In genomic region chr6:38443750-38444149, GRCh38 we compare ENCODE assay signal across 14 cellular contexts.
DNase-seq lines count a peak whose midpoint lies in the region; ATAC-seq and TF ChIP-seq lines count a peak whose summit lies in the region.
"Had no signal": no experiment of that assay in that cellular context is flagged by ENCODE, and none has a peak within 500 bp of the region (broad histone marks: within the 10 kb centered on the region; RNA-seq: fewer than 3 reads in every experiment).

No MANE protein-coding gene starts in this region.

- peak overlapping the region; percentile 21 for H3K4me3 Mint-ChIP-seq in dendritic cell treated with granulocyte-macrophage colony-stimulating factor and Interleukin-4, amounts not matched to agents 40 ng/mL and 50 ng/mL, for 4 days
- H3K4me3 Mint-ChIP-seq: activated B cell treated with CpG ODN at 0.5 μM for 24 hours had no signal

- H3K27ac ChIP-seq in smooth muscle cell (ENCODE audit: low read depth), result peak overlapping the region; percentile 22
- H3K27ac ChIP-seq: 22Rv1, Peyer's patch, sigmoid colon, thoracic aorta had no signal

- H3K4me2 ChIP-seq in smooth muscle cell, result peak overlapping the region; percentile 34

- no peaks in the 10 kb centered on the region for H3K9me3 ChIP-seq in smooth muscle cell (replicated peaks; ENCODE audit: low read depth)
- H3K9me3 ChIP-seq: Peyer's patch, sigmoid colon, thoracic aorta had no signal

- H3K27me3 ChIP-seq in smooth muscle cell (ENCODE audit: low read depth), result no peaks in the 10 kb centered on the region
- H3K27me3 ChIP-seq: Peyer's patch, sigmoid colon had no signal

- H3K4me1 ChIP-seq in smooth muscle cell (ENCODE audit: low read depth), result peaks cover 14% of the 10 kb centered on the region
- H3K4me1 ChIP-seq: Peyer's patch, sigmoid colon had no signal

- no peaks in the 10 kb centered on the region for H3K36me3 ChIP-seq in smooth muscle cell (ENCODE audit: low read depth)
- H3K36me3 ChIP-seq: Peyer's patch, sigmoid colon, thoracic aorta had no signal

- DNase-seq in SIG-M5 treated with dmso at 0.1 percent for 504 hours (lab: John Stamatoyannopoulos, UW; ENCODE audit: unreplicated experiment), result peak; percentile 49
- DNase-seq in SIG-M5 (lab: John Stamatoyannopoulos, UW), result no peak
- DNase-seq in SK-N-DZ (ENCODE audit: low spot score), result peak; percentile 4
- no peak for DNase-seq in smooth muscle cell (lab: John Stamatoyannopoulos, UW; ENCODE audit: unreplicated experiment)
- no peak for DNase-seq in stimulated activated naive CD4-positive, alpha-beta T cell treated with Interleukin-2 at 50 U/mL for 16 hours (lab: John Stamatoyannopoulos, UW)
- DNase-seq in Kasumi-1 (lab: John Stamatoyannopoulos, UW), result no peak
- DNase-seq: activated B cell treated with CpG ODN at 0.5 μM for 24 hours; activated effector memory CD4-positive, alpha-beta T cell treated with Interleukin-2 at 50 U/mL for 16 hours; Peyer's patch; sigmoid colon had no signal

- H2AFZ ChIP-seq in smooth muscle cell (ENCODE audit: low read depth), result no peak overlapping the region

- H3K4me3 ChIP-seq in smooth muscle cell, result no peak overlapping the region
- H3K4me3 ChIP-seq: Peyer's patch, sigmoid colon, thoracic aorta had no signal

- no peak for ATAC-seq in GM18511 (IDR thresholded peaks at IDR 0.05; ENCODE audit: unreplicated experiment)

- no peaks in the 10 kb centered on the region for H3K27me3 Mint-ChIP-seq in dendritic cell treated with granulocyte-macrophage colony-stimulating factor and Interleukin-4, amounts not matched to agents 40 ng/mL and 50 ng/mL, for 4 days
- H3K27me3 Mint-ChIP-seq: activated B cell treated with CpG ODN at 0.5 μM for 24 hours had no signal

- H3K4me1 Mint-ChIP-seq in dendritic cell treated with granulocyte-macrophage colony-stimulating factor and Interleukin-4, amounts not matched to agents 40 ng/mL and 50 ng/mL, for 4 days (ENCODE audit: low read depth), result peaks cover 13% of the 10 kb centered on the region

- intact Hi-C loops in dendritic cell treated with granulocyte-macrophage colony-stimulating factor and Interleukin-4, amounts not matched to agents 40 ng/mL and 50 ng/mL, for 4 days (cut with micrococcal nuclease), result no loop called here

- no peaks in the 10 kb centered on the region for H4K20me1 ChIP-seq in smooth muscle cell (ENCODE audit: low read depth)

- H3F3A ChIP-seq in smooth muscle cell (ENCODE audit: low read depth), result no peaks in the 10 kb centered on the region

- peak overlapping the region; percentile 61 for H3K27ac Mint-ChIP-seq in dendritic cell treated with granulocyte-macrophage colony-stimulating factor and Interleukin-4, amounts not matched to agents 40 ng/mL and 50 ng/mL, for 4 days
- H3K27ac Mint-ChIP-seq: activated B cell treated with CpG ODN at 0.5 μM for 24 hours had no signal

- no peak overlapping the region for H3K9ac ChIP-seq in smooth muscle cell (ENCODE audit: low read depth)

- no peaks in the 10 kb centered on the region for H3K79me2 ChIP-seq in smooth muscle cell (ENCODE audit: low read depth)

- no peaks in the 10 kb centered on the region for H3K36me3 Mint-ChIP-seq in dendritic cell treated with granulocyte-macrophage colony-stimulating factor and Interleukin-4, amounts not matched to agents 40 ng/mL and 50 ng/mL, for 4 days (ENCODE audit: low read depth)

- H3K9me3 Mint-ChIP-seq in dendritic cell treated with granulocyte-macrophage colony-stimulating factor and Interleukin-4, amounts not matched to agents 40 ng/mL and 50 ng/mL, for 4 days, result no peaks in the 10 kb centered on the region
- H3K9me3 Mint-ChIP-seq: activated B cell treated with CpG ODN at 0.5 μM for 24 hours had no signal

- no peak for TF ChIP-seq CTCF in smooth muscle cell (IDR thresholded peaks at IDR 0.05; ENCODE audit: borderline replicate concordance, insufficient read depth, poor library complexity, severe bottlenecking)

- 19% methylated on average over 3 of the region's 3 CpGs for WGBS in smooth muscle cell (ENCODE audit: low lambda C conversion rate)

Comparison
In these comparisons a context has a peak if more than half of its experiments do, and no peak if none do; other contexts are left out.
1. DNase-seq: peak in SIG-M5 treated with dmso at 0.1 percent for 504 hours (single experiment) and SK-N-DZ (single experiment); none in SIG-M5 (single experiment), smooth muscle cell (single experiment), stimulated activated naive CD4-positive, alpha-beta T cell treated with Interleukin-2 at 50 U/mL for 16 hours (single experiment) and Kasumi-1 (0 of 2).